In the genomic region with DNA sequence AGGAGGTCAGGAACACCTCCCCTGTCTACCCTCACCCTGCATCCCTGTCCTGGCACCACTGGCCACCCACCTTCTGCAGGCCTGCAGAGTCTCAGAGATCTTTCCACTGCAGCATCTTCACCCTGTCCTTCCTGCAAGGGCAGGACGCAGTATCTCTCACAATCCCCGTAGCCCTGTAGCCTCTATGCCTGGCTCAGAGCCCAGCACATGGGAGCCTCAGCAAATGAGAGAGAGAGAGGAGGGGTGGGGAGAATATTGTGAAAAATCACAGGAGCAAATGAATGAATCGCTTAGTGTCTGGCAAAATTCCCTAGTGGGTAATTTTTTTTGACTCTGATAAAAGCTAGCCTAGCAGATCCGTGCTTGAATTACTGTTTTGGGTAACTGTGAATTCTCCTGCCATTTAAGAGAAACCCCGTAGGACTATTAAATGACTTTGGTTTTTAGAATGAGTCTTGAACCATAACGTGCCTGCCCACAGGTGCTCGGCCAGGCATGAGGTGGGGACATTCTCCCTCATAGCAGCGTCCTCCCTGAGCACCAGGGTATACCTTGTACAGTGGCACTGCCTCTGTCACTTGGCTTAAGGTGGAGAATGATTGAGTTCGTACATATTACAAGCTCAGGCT, we compare ENCODE assay signal across 10 cellular contexts.
A peak's percentile ranks its signal among the peaks of the same experiment; 100 is the strongest.
DNase-seq lines count a peak whose midpoint lies in the region; ATAC-seq and TF ChIP-seq lines count a peak whose summit lies in the region.
"Had no signal": no experiment of that assay in that cellular context is flagged by ENCODE, and none has a peak within 500 bp of the region (broad histone marks: within the 10 kb centered on the region; RNA-seq: fewer than 3 reads in every experiment).

No MANE protein-coding gene starts in this region.

- no peaks in the 10 kb centered on the region for H3K4me1 Mint-ChIP-seq in effector memory CD8-positive, alpha-beta T cell (ENCODE audit: low read depth in 2 of 2)

- peak; percentile 62 for ATAC-seq in IMR-90 (ENCODE audit: low read depth)
- peak; percentile 68 for ATAC-seq in Right ventricle myocardium superior (ENCODE audit: poor library complexity)
- ATAC-seq in effector memory CD8-positive, alpha-beta T cell (replicated peaks), result no peak
- ATAC-seq in GM18511 (IDR thresholded peaks at IDR 0.05; ENCODE audit: unreplicated experiment), result no peak
- no peak for ATAC-seq in GM21737 (IDR thresholded peaks at IDR 0.05; ENCODE audit: unreplicated experiment)
- no peak for ATAC-seq in HG03196 (IDR thresholded peaks at IDR 0.05; ENCODE audit: unreplicated experiment)

- no CpG with 5 or more reads among the region's 9 CpGs for WGBS in IMR-90 (ENCODE audit: extremely low coverage in 2 of 2, insufficient read length in 1 of 2), 2 experiments

- no peaks in the 10 kb centered on the region; the same call in 1 of the 2 replicates for H3K4me1 ChIP-seq in IMR-90 (ENCODE audit: control insufficient read depth, insufficient read depth, low read length)
- H3K4me1 ChIP-seq: uterus had no signal

- POLR2A ChIA-PET in IMR-90 (lab: Charles Lee; ENCODE audit: unreplicated experiment), result no interaction called here

- H4K91ac ChIP-seq in IMR-90 (ENCODE audit: insufficient read depth, low read depth, low read length), result no peak overlapping the region

- no peak overlapping the region for H3K18ac ChIP-seq in IMR-90 (ENCODE audit: low read depth, low read length)

- H4K8ac ChIP-seq in IMR-90 (ENCODE audit: low read depth in 2 of 2, low read length in 2 of 2), result no peak overlapping the region

- H3K9ac ChIP-seq in IMR-90 (ENCODE audit: low read depth, low read length), result no peak overlapping the region

- intact Hi-C loops in IMR-90 (cut with micrococcal nuclease) (no loop called here), Right ventricle myocardium superior (cut with DNase I) (no loop called here)

- in situ Hi-C loops in IMR-90 (cut with MboI; ENCODE audit: low sequenced_read_pairs), result no loop called here

- no peak overlapping the region for H3K14ac ChIP-seq in IMR-90 (replicated peaks; ENCODE audit: low read depth, low read length)

- DNase-seq in IMR-90 (peak; percentile 52), amniotic epithelial cell (ENCODE audit: low read depth) (peak; percentile 84), Right ventricle myocardium superior (peak; percentile 74), putamen (ENCODE audit: low spot score) (peak; percentile 50)
- DNase-seq in effector memory CD8-positive, alpha-beta T cell, result no peak

- no peaks in the 10 kb centered on the region; the same call in 1 of the 2 replicates for H3K27me3 ChIP-seq in IMR-90 (ENCODE audit: control insufficient read depth, insufficient read depth, low read length)
- H3K27me3 ChIP-seq: uterus had no signal

- no peak overlapping the region for H2AK5ac ChIP-seq in IMR-90 (ENCODE audit: low read depth, low read length)

- no peaks in the 10 kb centered on the region for H3K9me1 ChIP-seq in IMR-90 (ENCODE audit: insufficient read depth, low read length)

- dilution Hi-C loops in IMR-90 (cut with HindIII; ENCODE audit: low sequenced_read_pairs, unreplicated experiment), result no loop called here

- no peaks in the 10 kb centered on the region for H3K79me1 ChIP-seq in IMR-90 (ENCODE audit: low read depth in 1 of 2, low read length in 2 of 2)

- H3K27me3 Mint-ChIP-seq in effector memory CD8-positive, alpha-beta T cell, result peaks cover 0 to 8% of the 10 kb centered on the region in 2 donors

- H3K56ac ChIP-seq in IMR-90 (ENCODE audit: extremely low read depth, insufficient read depth, low read length), result no peak overlapping the region

- no peaks in the 10 kb centered on the region for H3K9me3 ChIP-seq in IMR-90 (ENCODE audit: control insufficient read depth, insufficient read depth, low read length)
- H3K9me3 ChIP-seq: uterus had no signal

- H2AK9ac ChIP-seq in IMR-90 (replicated peaks; ENCODE audit: low read depth, low read length, poor library complexity), result peak overlapping the region; percentile 37

- no peak overlapping the region for H2BK15ac ChIP-seq in IMR-90 (ENCODE audit: low read depth, low read length)

- no peaks in the 10 kb centered on the region for H4K20me1 ChIP-seq in IMR-90 (ENCODE audit: insufficient read depth, low read length)

- H3K9me3 Mint-ChIP-seq in effector memory CD8-positive, alpha-beta T cell, result no peaks in the 10 kb centered on the region
- H3K9me3 Mint-ChIP-seq: activated T-helper 1 cell treated with anti-CD3 and anti-CD28 coated beads, Interleukin-12 subunit alpha, Interleukin-12 subunit beta, Interleukin-2, Interleukin-4 antibody, amounts not matched to agents 30 ng/mL and 10 ng/mL and 1 ng/mL, durations not matched to agents 14 hours and 24 hours and 36 hours had no signal

- H3K4me2 ChIP-seq in IMR-90 (ENCODE audit: low read depth, low read length), result no peak overlapping the region

- no peak overlapping the region for H2BK5ac ChIP-seq in IMR-90 (ENCODE audit: low read depth, low read length, poor library complexity, severe bottlenecking)

- TF ChIP-seq POLR2A in IMR-90 (IDR thresholded peaks at IDR 0.05; ENCODE audit: low read depth, low read length), result no peak

- BruUV-seq in IMR-90 (replicated peaks; lab: Mats Ljungman, UMichigan), result no TSS peak

- H3K27ac ChIP-seq in IMR-90 (ENCODE audit: insufficient read depth, low read length), result no peak overlapping the region
- H3K27ac ChIP-seq: uterus had no signal

- H3K23ac ChIP-seq in IMR-90 (ENCODE audit: low read depth, low read length), result no peak overlapping the region

- H3K27ac Mint-ChIP-seq in effector memory CD8-positive, alpha-beta T cell, result no peak overlapping the region
- H3K27ac Mint-ChIP-seq: activated T-helper 1 cell treated with anti-CD3 and anti-CD28 coated beads, Interleukin-12 subunit alpha, Interleukin-12 subunit beta, Interleukin-2, Interleukin-4 antibody, amounts not matched to agents 30 ng/mL and 10 ng/mL and 1 ng/mL, durations not matched to agents 14 hours and 24 hours and 36 hours had no signal

- H3K4me3 Mint-ChIP-seq in effector memory CD8-positive, alpha-beta T cell, result no peak overlapping the region
- H3K4me3 Mint-ChIP-seq: activated T-helper 1 cell treated with anti-CD3 and anti-CD28 coated beads, Interleukin-12 subunit alpha, Interleukin-12 subunit beta, Interleukin-2, Interleukin-4 antibody, amounts not matched to agents 30 ng/mL and 10 ng/mL and 1 ng/mL, durations not matched to agents 14 hours and 24 hours and 36 hours had no signal

- no peak overlapping the region for H2AFZ ChIP-seq in IMR-90 (replicated peaks; ENCODE audit: low read length, poor library complexity)

- no peak overlapping the region for H3K4ac ChIP-seq in IMR-90 (ENCODE audit: low read depth, low read length)

- H3K36me3 ChIP-seq in IMR-90 (ENCODE audit: control insufficient read depth, insufficient read depth, low read length), result no peaks in the 10 kb centered on the region
- H3K36me3 ChIP-seq: uterus had no signal

- TF ChIP-seq RAD21 in IMR-90 (IDR thresholded peaks at IDR 0.05; ENCODE audit: low read length), result no peak

- H2BK20ac ChIP-seq in IMR-90 (ENCODE audit: low read depth, low read length), result no peak overlapping the region

- CTCF ChIA-PET in IMR-90 (lab: Yijun Ruan, JAX), result no interaction called here

- no peak for TF ChIP-seq CTCF in IMR-90 (conservative IDR thresholded peaks at IDR 0.05; ENCODE audit: low read depth, low read length)

- H3K36me3 Mint-ChIP-seq in effector memory CD8-positive, alpha-beta T cell (ENCODE audit: insufficient read depth), result no peaks in the 10 kb centered on the region

- H4K5ac ChIP-seq in IMR-90 (ENCODE audit: low read depth, low read length), result no peak overlapping the region

- H2BK120ac ChIP-seq in IMR-90 (ENCODE audit: low read depth, low read length), result no peak overlapping the region

- H3K4me3 ChIP-seq in IMR-90 (ENCODE audit: insufficient read depth, low read depth, low read length), result no peak overlapping the region
- H3K4me3 ChIP-seq: uterus had no signal

TF ChIP-seq in IMR-90, 13 proteins besides CTCF, POLR2A, EP300 and RAD21:
- no peak for TF ChIP-seq MAZ (IDR thresholded peaks at IDR 0.05; ENCODE audit: borderline replicate concordance, low read depth, low read length)
- TF ChIP-seq NFE2L2 (IDR thresholded peaks at IDR 0.05; ENCODE audit: low read depth, low read length), result no peak
- no peak for TF ChIP-seq CHD1 (IDR thresholded peaks at IDR 0.05; ENCODE audit: low read depth, low read length)
- TF ChIP-seq CEBPB (IDR thresholded peaks at IDR 0.05; ENCODE audit: low read depth, low read length), result no peak
- no peak for TF ChIP-seq MXI1 (IDR thresholded peaks at IDR 0.05; ENCODE audit: borderline replicate concordance, low read depth, low read length)
- TF ChIP-seq RCOR1 (IDR thresholded peaks at IDR 0.05; ENCODE audit: insufficient replicate concordance, low read length), result no peak
- no peak for TF ChIP-seq ELK1 (IDR thresholded peaks at IDR 0.05; ENCODE audit: borderline replicate concordance, low read depth, low read length)
- no peak for TF ChIP-seq FOS (IDR thresholded peaks at IDR 0.05; ENCODE audit: low read depth, low read length)
- no peak for TF ChIP-seq SMC3 (IDR thresholded peaks at IDR 0.05; ENCODE audit: low read depth, low read length)
- TF ChIP-seq, protein P1, sequence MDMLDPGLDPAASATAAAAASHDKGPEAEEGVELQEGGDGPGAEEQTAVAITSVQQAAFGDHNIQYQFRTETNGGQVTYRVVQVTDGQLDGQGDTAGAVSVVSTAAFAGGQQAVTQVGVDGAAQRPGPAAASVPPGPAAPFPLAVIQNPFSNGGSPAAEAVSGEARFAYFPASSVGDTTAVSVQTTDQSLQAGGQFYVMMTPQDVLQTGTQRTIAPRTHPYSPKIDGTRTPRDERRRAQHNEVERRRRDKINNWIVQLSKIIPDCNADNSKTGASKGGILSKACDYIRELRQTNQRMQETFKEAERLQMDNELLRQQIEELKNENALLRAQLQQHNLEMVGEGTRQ (IDR thresholded peaks at IDR 0.05; ENCODE audit: low read depth, low read length), result no peak
- no peak for TF ChIP-seq BHLHE40 (IDR thresholded peaks at IDR 0.05; ENCODE audit: low read depth, low read length)
- no peak for TF ChIP-seq MAFK (IDR thresholded peaks at IDR 0.05; ENCODE audit: low read depth, low read length)
- no peak for TF ChIP-seq RFX5 (IDR thresholded peaks at IDR 0.05; ENCODE audit: low read depth, low read length)

Comparison
In these comparisons a context has a peak if more than half of its experiments do, and no peak if none do; other contexts are left out.
1. ATAC-seq: peak in IMR-90 (single experiment) and Right ventricle myocardium superior (single experiment); none in effector memory CD8-positive, alpha-beta T cell (single experiment), GM18511 (single experiment), GM21737 (single experiment) and HG03196 (single experiment).
2. DNase-seq: peak in IMR-90 (single experiment), amniotic epithelial cell (single experiment), Right ventricle myocardium superior (single experiment) and putamen (single experiment); none in effector memory CD8-positive, alpha-beta T cell (0 of 3).